In the genomic region with DNA sequence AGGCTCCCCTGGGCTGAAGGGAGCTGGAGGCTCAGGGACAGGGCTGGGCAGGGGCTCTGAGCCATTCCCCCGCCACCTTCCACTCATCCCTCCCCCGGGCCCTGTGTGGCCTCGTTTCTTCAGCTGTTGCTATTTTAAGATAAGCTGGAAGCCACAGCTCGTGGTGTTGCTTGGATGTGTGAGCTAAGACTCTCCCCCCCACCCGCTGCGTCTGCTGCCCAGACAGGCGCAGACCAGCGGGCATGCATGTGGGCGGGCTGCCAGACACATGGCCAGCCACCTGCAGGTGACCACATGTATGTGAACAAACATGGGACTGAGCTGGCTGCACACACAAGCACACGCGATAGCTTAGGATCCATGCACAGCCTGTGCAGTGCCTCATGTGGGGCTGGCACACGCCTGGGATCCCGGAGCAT, we compare ENCODE assay signal across 23 cellular contexts. TPM values are rescaled to one million over a fixed set of nuclear protein-coding genes. Genes with fewer than 3 reads are reported as not detected.
DNase-seq lines count a peak whose midpoint lies in the region; ATAC-seq, FAIRE-seq and TF ChIP-seq lines count a peak whose summit lies in the region.
"Had no signal": no experiment of that assay in that cellular context is flagged by ENCODE, and none has a peak within 500 bp of the region (broad histone marks: within the 10 kb centered on the region; RNA-seq: fewer than 3 reads in every experiment).

No MANE protein-coding gene starts in this region.

- H3K4me3 Mint-ChIP-seq in astrocyte (ENCODE audit: unreplicated experiment) = no peak overlapping the region
- H3K4me3 Mint-ChIP-seq: activated naive CD4-positive, alpha-beta T cell treated with anti-CD3 and anti-CD28 coated beads for 36 hours; neural crest cell; stimulated activated naive CD8-positive, alpha-beta T cell treated with anti-CD3 and anti-CD28 coated beads, Interleukin-15, amount 100 ng/mL, for 72 hours had no signal

- H3K4me2 ChIP-seq in HepG2 (ENCODE audit: low read depth, low read length) (no peak overlapping the region), astrocyte (ENCODE audit: low read length) (no peak overlapping the region), mesenchymal stem cell (ENCODE audit: low read length, poor library complexity, severe bottlenecking) (no peak overlapping the region)

- peaks cover 42% of the 10 kb centered on the region for H3K27me3 Mint-ChIP-seq in astrocyte (ENCODE audit: low read depth, unreplicated experiment)

- POLR2A ChIA-PET in HepG2 (lab: Yijun Ruan, JAX) = no interaction called here

- peaks cover 25% of the 10 kb centered on the region for H3K4me1 Mint-ChIP-seq in astrocyte (ENCODE audit: low read depth, unreplicated experiment)
- H3K4me1 Mint-ChIP-seq: neural crest cell had no signal

- no TSS peak for BruUV-seq in HepG2 (replicated peaks; lab: Mats Ljungman, UMichigan)

- H4K91ac ChIP-seq in mesenchymal stem cell (ENCODE audit: low read length) = peak overlapping the region; percentile 65

- in situ Hi-C loops in HepG2 (cut with HindIII; ENCODE audit: extremely low pct_ligation_motif_present, low pct_unique_long_range_greater_than_20kb) = no loop called here

- CTCF ChIA-PET in HepG2 (lab: Yijun Ruan, JAX; ENCODE audit: low intra/inter-chr PET ratio, low total read pairs) = no interaction called here

- H3K4ac ChIP-seq in mesenchymal stem cell (ENCODE audit: low read depth in 1 of 2, low read length in 2 of 2) = peak overlapping the region in 1 of 2 experiments; percentile 47

- no peaks in the 10 kb centered on the region for H3K4me1 ChIP-seq in HepG2 (ENCODE audit: insufficient read depth, low read length)
- H3K4me1 ChIP-seq in right lobe of liver = no peaks in the 10 kb centered on the region
- peaks cover 27% of the 10 kb centered on the region for H3K4me1 ChIP-seq in astrocyte (ENCODE audit: insufficient read depth, low read length)
- peaks cover 35% of the 10 kb centered on the region for H3K4me1 ChIP-seq in mesenchymal stem cell (ENCODE audit: control insufficient read depth, insufficient read depth, low read depth, low read length)

- H3K79me2 ChIP-seq in HepG2 (ENCODE audit: insufficient read depth, low read length) (no peaks in the 10 kb centered on the region), astrocyte (ENCODE audit: insufficient read depth, low read length) (no peaks in the 10 kb centered on the region)

- no peak for DNase-seq in HepG2 (ENCODE audit: low spot score)
- DNase-seq in right lobe of liver = no peak
- peak; percentile 44 for DNase-seq in astrocyte (ENCODE audit: low read depth)
- peak; percentile 45 for DNase-seq in mesenchymal stem cell
- no peak for DNase-seq in GM19238 (ENCODE audit: insufficient read length, low spot score)
- no peak for DNase-seq in NCI-H524 (lab: John Stamatoyannopoulos, UW)
- DNase-seq in NCI-H1930 (lab: John Stamatoyannopoulos, UW) = no peak
- DNase-seq: activated naive CD4-positive, alpha-beta T cell treated with anti-CD3 and anti-CD28 coated beads for 36 hours; activated T-cell treated with anti-CD3 and anti-CD28 coated beads for 4 hours; GDM1; NCI-H2029; NCI-H510A; stimulated activated naive CD8-positive, alpha-beta T cell treated with anti-CD3 and anti-CD28 coated beads, Interleukin-15, amount 100 ng/mL, for 72 hours had no signal

- H3K27ac ChIP-seq in HepG2 (ENCODE audit: extremely low read length, insufficient read depth, low read length) = no peak overlapping the region
- no peak overlapping the region for H3K27ac ChIP-seq in right lobe of liver
- H3K27ac ChIP-seq in astrocyte (ENCODE audit: low read depth, low read length) = no peak overlapping the region
- H3K27ac ChIP-seq in mesenchymal stem cell (ENCODE audit: low read length, poor library complexity, severe bottlenecking) = no peak overlapping the region

- H3K9me3 Mint-ChIP-seq in astrocyte (ENCODE audit: unreplicated experiment) = peaks cover 4% of the 10 kb centered on the region
- H3K9me3 Mint-ChIP-seq: activated naive CD4-positive, alpha-beta T cell treated with anti-CD3 and anti-CD28 coated beads for 36 hours; neural crest cell; stimulated activated naive CD8-positive, alpha-beta T cell treated with anti-CD3 and anti-CD28 coated beads, Interleukin-15, amount 100 ng/mL, for 72 hours had no signal

- H4K20me1 ChIP-seq in HepG2 (ENCODE audit: insufficient read depth, low read length) = no peaks in the 10 kb centered on the region
- H4K20me1 ChIP-seq in astrocyte (ENCODE audit: insufficient read depth, low read length) = no peaks in the 10 kb centered on the region

- TF ChIP-seq CTCF in HepG2 (CRISPR knock-in tag; IDR thresholded peaks at IDR 0.05) (no peak), right lobe of liver (IDR thresholded peaks at IDR 0.05) (no peak), astrocyte (IDR thresholded peaks at IDR 0.05; ENCODE audit: insufficient read depth, low read depth, low read length) (no peak)

- no peaks in the 10 kb centered on the region for H3K36me3 ChIP-seq in HepG2 (replicated peaks in 1 of 2; ENCODE audit: control insufficient read depth in 1 of 2, insufficient read depth in 2 of 2, low read length in 2 of 2)
- H3K36me3 ChIP-seq in right lobe of liver = no peaks in the 10 kb centered on the region
- no peaks in the 10 kb centered on the region for H3K36me3 ChIP-seq in astrocyte (ENCODE audit: insufficient read depth, low read length)
- H3K36me3 ChIP-seq in mesenchymal stem cell (ENCODE audit: control insufficient read depth in 1 of 2, insufficient read depth in 2 of 2, low read depth in 1 of 2, low read length in 2 of 2) = peaks cover 0 to 3% of the 10 kb centered on the region in 2 experiments

- H3K4me3 ChIP-seq in HepG2 (replicated peaks in 1 of 3; ENCODE audit: insufficient read depth in 1 of 3, low read depth in 2 of 3, low read length in 3 of 3) = no peak overlapping the region
- no peak overlapping the region for H3K4me3 ChIP-seq in right lobe of liver
- H3K4me3 ChIP-seq in astrocyte (ENCODE audit: insufficient read depth, low read depth, low read length) = no peak overlapping the region
- H3K4me3 ChIP-seq in mesenchymal stem cell (ENCODE audit: insufficient read depth in 1 of 2, low read depth in 1 of 2, low read length in 2 of 2) = no peak overlapping the region

- TF ChIP-seq POLR2A in HepG2 (IDR thresholded peaks at IDR 0.05; ENCODE audit: insufficient read depth in 1 of 2, low read depth in 2 of 2, low read length in 2 of 2) (no peak), right lobe of liver (IDR thresholded peaks at IDR 0.05) (no peak)

- H2AFZ ChIP-seq in HepG2 (ENCODE audit: low read length) (no peak overlapping the region), astrocyte (ENCODE audit: low read depth, low read length) (no peak overlapping the region), mesenchymal stem cell (ENCODE audit: low read depth, low read length) (no peak overlapping the region)

- peak overlapping the region; percentile 10 to 73 for H3K18ac ChIP-seq in mesenchymal stem cell (ENCODE audit: low read depth in 1 of 2, low read length in 2 of 2)

- H4K8ac ChIP-seq in mesenchymal stem cell (ENCODE audit: low read length) = no peak overlapping the region

- no peak overlapping the region for H2AK5ac ChIP-seq in mesenchymal stem cell (ENCODE audit: low read length, severe bottlenecking)

- no peaks in the 10 kb centered on the region for H3K9me3 ChIP-seq in HepG2 (ENCODE audit: low read length)
- H3K9me3 ChIP-seq in right lobe of liver = no peaks in the 10 kb centered on the region
- no peaks in the 10 kb centered on the region for H3K9me3 ChIP-seq in astrocyte (ENCODE audit: insufficient read depth, low read depth, low read length)
- no peaks in the 10 kb centered on the region for H3K9me3 ChIP-seq in mesenchymal stem cell (ENCODE audit: control insufficient read depth, low read length)

- intact Hi-C loops in HepG2 (cut with micrococcal nuclease; ENCODE audit: unreplicated experiment) (no loop called here), right lobe of liver (cut with DNase I) (no loop called here)

- H3K9ac ChIP-seq in HepG2 (ENCODE audit: insufficient read depth, low read depth, low read length) (no peak overlapping the region), astrocyte (ENCODE audit: low read length) (no peak overlapping the region), mesenchymal stem cell (ENCODE audit: low read length) (no peak overlapping the region)

- H3K27ac Mint-ChIP-seq in astrocyte (ENCODE audit: unreplicated experiment) = no peak overlapping the region
- H3K27ac Mint-ChIP-seq: activated naive CD4-positive, alpha-beta T cell treated with anti-CD3 and anti-CD28 coated beads for 36 hours; stimulated activated naive CD8-positive, alpha-beta T cell treated with anti-CD3 and anti-CD28 coated beads, Interleukin-15, amount 100 ng/mL, for 72 hours had no signal

- H2BK15ac ChIP-seq in mesenchymal stem cell (ENCODE audit: low read depth, poor library complexity, severe bottlenecking) = no peak overlapping the region

- 30% methylated on average over 6 of the region's 13 CpGs for WGBS in HepG2 (ENCODE audit: low lambda C conversion rate)
- WGBS in right lobe of liver (ENCODE audit: insufficient coverage, low coverage, low lambda C conversion rate, missing lambda C conversion rate) = 94% methylated on average over 3 of the region's 13 CpGs
- WGBS in mesenchymal stem cell = 75% methylated on average over 11 of the region's 13 CpGs

- no peak for FAIRE-seq in HepG2 (lab: Jason Lieb, UNC)
- FAIRE-seq in astrocyte (lab: Jason Lieb, UNC) = no peak
- FAIRE-seq: GM12892, islet of Langerhans had no signal

- H3K27me3 ChIP-seq in HepG2 (ENCODE audit: control insufficient read depth in 1 of 2, insufficient read depth in 2 of 2, low read length in 2 of 2) (peaks cover 15 to 81% of the 10 kb centered on the region in 2 experiments), right lobe of liver (peaks cover 0 to 27% of the 10 kb centered on the region in 2 donors), astrocyte (ENCODE audit: insufficient read depth, low read length) (peaks cover 30% of the 10 kb centered on the region), mesenchymal stem cell (ENCODE audit: control insufficient read depth in 1 of 2, insufficient read depth in 1 of 2, low read length in 2 of 2) (peaks cover 36 to 50% of the 10 kb centered on the region in 2 experiments)

- peaks cover 2% of the 10 kb centered on the region for H3K36me3 Mint-ChIP-seq in astrocyte (ENCODE audit: low read depth, unreplicated experiment)

- no peak overlapping the region for H2BK5ac ChIP-seq in mesenchymal stem cell (ENCODE audit: low read depth, low read length, poor library complexity, severe bottlenecking)

- H3K14ac ChIP-seq in mesenchymal stem cell (ENCODE audit: low read length in 2 of 2) = peak overlapping the region in 1 of 2 experiments; percentile 66

- H2BK120ac ChIP-seq in mesenchymal stem cell (ENCODE audit: low read depth, low read length) = no peak overlapping the region

- TF ChIP-seq RAD21 in HepG2 (CRISPR knock-in tag; IDR thresholded peaks at IDR 0.05) = no peak

- H2BK12ac ChIP-seq in mesenchymal stem cell (ENCODE audit: low read length in 2 of 2) = peak overlapping the region; percentile 37 to 75

- no peak overlapping the region for H3K23ac ChIP-seq in mesenchymal stem cell (ENCODE audit: low read length in 2 of 2)

- TF ChIP-seq EP300 in HepG2 (IDR thresholded peaks at IDR 0.05; ENCODE audit: low read depth in 2 of 2, low read length in 2 of 2) (no peak), HepG2 (CRISPR knock-in tag; IDR thresholded peaks at IDR 0.05; ENCODE audit: borderline replicate concordance) (no peak)

- H3K79me1 ChIP-seq in mesenchymal stem cell (replicated peaks; ENCODE audit: low read length, poor library complexity, severe bottlenecking) = no peaks in the 10 kb centered on the region

- ATAC-seq in HepG2 (no peak), right lobe of liver (no peak), GM19452 (IDR thresholded peaks at IDR 0.05; ENCODE audit: unreplicated experiment) (no peak)
- ATAC-seq: esophagus mucosa; stimulated activated naive CD8-positive, alpha-beta T cell treated with anti-CD3 and anti-CD28 coated beads, Interleukin-15, amount 100 ng/mL, for 72 hours had no signal

RNA-seq across cellular contexts. Expression of a gene that starts 8.7 kb away (rescaled TPM):
- total RNA-seq in HepG2 (2016; rRNA removed; fragmentation: Illumina TruSeq; extraction: Trizol) (not detected in 2 replicates), right lobe of liver (not detected), astrocyte (2.7 and 3.4 TPM in 2 replicates)
- total RNA-seq in HepG2 (2016; cell fraction: cytosol; rRNA removed; fragmentation: Illumina TruSeq; extraction: Trizol; ENCODE audit: low read depth) = not detected in 2 replicates
- total RNA-seq in HepG2 (2016; cell fraction: insoluble cytoplasmic fraction; rRNA removed; fragmentation: Illumina TruSeq; extraction: Trizol) = not detected in 2 replicates
- not detected in 2 replicates for total RNA-seq in HepG2 (2016; cell fraction: membrane; rRNA removed; fragmentation: Illumina TruSeq; extraction: Trizol)
- not detected in 2 replicates for total RNA-seq in HepG2 (2016; cell fraction: nucleus; rRNA removed; fragmentation: Illumina TruSeq; extraction: Trizol)
- not detected in 2 replicates for polyA plus RNA-seq in HepG2 (2011; rRNA removed)
- polyA plus RNA-seq in HepG2 (2011; cell fraction: cytosol; rRNA removed) = not detected in 2 replicates
- polyA plus RNA-seq in HepG2 (2011; cell fraction: nucleus; rRNA removed) = not detected in 2 replicates
- not detected in 2 replicates for polyA plus RNA-seq in HepG2 (2012)
- not detected in 2 replicates for polyA plus RNA-seq in HepG2 (2016; cell fraction: cytosol; fragmentation: Illumina TruSeq; extraction: Trizol; ENCODE audit: low read depth)
- polyA plus RNA-seq in HepG2 (2016; cell fraction: insoluble cytoplasmic fraction; fragmentation: Illumina TruSeq; extraction: Trizol; ENCODE audit: low read depth) = not detected in 2 replicates
- polyA plus RNA-seq in HepG2 (2016; cell fraction: membrane; fragmentation: Illumina TruSeq; extraction: Trizol; ENCODE audit: low read depth) = not detected in 2 replicates
- polyA plus RNA-seq in HepG2 (2016; cell fraction: nucleus; fragmentation: Illumina TruSeq; extraction: Trizol; ENCODE audit: insufficient read depth, low read depth) = not detected in 2 replicates
- polyA minus RNA-seq in HepG2 (2011; rRNA and poly(A)+ RNA removed; ENCODE audit: low replicate concordance) = not detected in 2 replicates
- polyA minus RNA-seq in HepG2 (2011; cell fraction: cytosol; rRNA and poly(A)+ RNA removed) = not detected in 2 replicates
- not detected in 2 replicates for polyA minus RNA-seq in HepG2 (2011; cell fraction: nucleus; rRNA and poly(A)+ RNA removed)
- polyA plus RNA-seq in mesenchymal stem cell (2013, experiment 1 of 2) = 1.0 TPM
- 1.0 TPM for polyA plus RNA-seq in mesenchymal stem cell (2013, experiment 2 of 2)
- total RNA-seq: activated naive CD4-positive, alpha-beta T cell treated with anti-CD3 and anti-CD28 coated beads for 36 hours; esophagus mucosa; MCF 10A; mesenteric fat pad; renal cortical epithelial cell; urinary bladder had no signal

RNA-seq across cellular contexts. Expression of a gene that starts 8.8 kb away (rescaled TPM):
- total RNA-seq in HepG2 (2016; rRNA removed; fragmentation: Illumina TruSeq; extraction: Trizol) (not detected in 2 replicates), right lobe of liver (not detected), astrocyte (not detected in 2 replicates)
- not detected in 2 replicates for total RNA-seq in HepG2 (2016; cell fraction: cytosol; rRNA removed; fragmentation: Illumina TruSeq; extraction: Trizol; ENCODE audit: low read depth)
- not detected in 2 replicates for total RNA-seq in HepG2 (2016; cell fraction: insoluble cytoplasmic fraction; rRNA removed; fragmentation: Illumina TruSeq; extraction: Trizol)
- not detected in 2 replicates for total RNA-seq in HepG2 (2016; cell fraction: membrane; rRNA removed; fragmentation: Illumina TruSeq; extraction: Trizol)
- total RNA-seq in HepG2 (2016; cell fraction: nucleus; rRNA removed; fragmentation: Illumina TruSeq; extraction: Trizol) = not detected in 2 replicates
- polyA plus RNA-seq in HepG2 (2011; rRNA removed) = not detected in 2 replicates
- polyA plus RNA-seq in HepG2 (2011; cell fraction: cytosol; rRNA removed) = not detected in 2 replicates
- polyA plus RNA-seq in HepG2 (2011; cell fraction: nucleus; rRNA removed) = not detected in 2 replicates
- polyA plus RNA-seq in HepG2 (2012) = not detected in 2 replicates
- polyA plus RNA-seq in HepG2 (2016; cell fraction: cytosol; fragmentation: Illumina TruSeq; extraction: Trizol; ENCODE audit: low read depth) = not detected in 2 replicates
- polyA plus RNA-seq in HepG2 (2016; cell fraction: insoluble cytoplasmic fraction; fragmentation: Illumina TruSeq; extraction: Trizol; ENCODE audit: low read depth) = not detected in 2 replicates
- polyA plus RNA-seq in HepG2 (2016; cell fraction: membrane; fragmentation: Illumina TruSeq; extraction: Trizol; ENCODE audit: low read depth) = not detected in 2 replicates
- polyA plus RNA-seq in HepG2 (2016; cell fraction: nucleus; fragmentation: Illumina TruSeq; extraction: Trizol; ENCODE audit: insufficient read depth, low read depth) = not detected in 2 replicates
- polyA minus RNA-seq in HepG2 (2011; rRNA and poly(A)+ RNA removed; ENCODE audit: low replicate concordance) = 0.07 TPM in 1 of 2 replicates, not detected in the other
- not detected in 2 replicates for polyA minus RNA-seq in HepG2 (2011; cell fraction: cytosol; rRNA and poly(A)+ RNA removed)
- not detected in 2 replicates for polyA minus RNA-seq in HepG2 (2011; cell fraction: nucleus; rRNA and poly(A)+ RNA removed)
- polyA plus RNA-seq in mesenchymal stem cell (2013, experiment 1 of 2) = not detected
- not detected for polyA plus RNA-seq in mesenchymal stem cell (2013, experiment 2 of 2)
- total RNA-seq: activated naive CD4-positive, alpha-beta T cell treated with anti-CD3 and anti-CD28 coated beads for 36 hours; esophagus mucosa; MCF 10A; mesenteric fat pad; neural crest cell; renal cortical epithelial cell; urinary bladder had no signal
- polyA plus RNA-seq: AG04450, urinary bladder had no signal

RNA-seq across cellular contexts. Expression of a gene that starts 11.7 kb away (rescaled TPM):
- total RNA-seq in HepG2 (2016; rRNA removed; fragmentation: Illumina TruSeq; extraction: Trizol) (2.0 and 2.1 TPM in 2 replicates), right lobe of liver (under 1 TPM; 0.05 to 0.99 (median 0.30) TPM), astrocyte (6.8 and 8.2 TPM in 2 replicates)
- total RNA-seq in HepG2 (2016; cell fraction: cytosol; rRNA removed; fragmentation: Illumina TruSeq; extraction: Trizol; ENCODE audit: low read depth) = 0.20 and 0.26 TPM in 2 replicates
- 1.6 and 2.0 TPM in 2 replicates for total RNA-seq in HepG2 (2016; cell fraction: insoluble cytoplasmic fraction; rRNA removed; fragmentation: Illumina TruSeq; extraction: Trizol)
- total RNA-seq in HepG2 (2016; cell fraction: membrane; rRNA removed; fragmentation: Illumina TruSeq; extraction: Trizol) = 0.71 and 0.79 TPM in 2 replicates
- 1.4 and 1.8 TPM in 2 replicates for total RNA-seq in HepG2 (2016; cell fraction: nucleus; rRNA removed; fragmentation: Illumina TruSeq; extraction: Trizol)
- 0.32 and 0.56 TPM in 2 replicates for polyA plus RNA-seq in HepG2 (2011; rRNA removed)
- polyA plus RNA-seq in HepG2 (2011; cell fraction: cytosol; rRNA removed) = 0.31 and 0.34 TPM in 2 replicates
- polyA plus RNA-seq in HepG2 (2011; cell fraction: nucleus; rRNA removed) = 0.50 and 0.62 TPM in 2 replicates
- polyA plus RNA-seq in HepG2 (2012) = 0.59 and 0.60 TPM in 2 replicates
- 0.09 TPM in 2 replicates for polyA plus RNA-seq in HepG2 (2016; cell fraction: cytosol; fragmentation: Illumina TruSeq; extraction: Trizol; ENCODE audit: low read depth)
- 1.4 and 1.7 TPM in 2 replicates for polyA plus RNA-seq in HepG2 (2016; cell fraction: insoluble cytoplasmic fraction; fragmentation: Illumina TruSeq; extraction: Trizol; ENCODE audit: low read depth)
- polyA plus RNA-seq in HepG2 (2016; cell fraction: membrane; fragmentation: Illumina TruSeq; extraction: Trizol; ENCODE audit: low read depth) = 0.34 and 0.43 TPM in 2 replicates
- polyA plus RNA-seq in HepG2 (2016; cell fraction: nucleus; fragmentation: Illumina TruSeq; extraction: Trizol; ENCODE audit: insufficient read depth, low read depth) = 1.1 and 1.6 TPM in 2 replicates
- 0.62 and 3.2 TPM in 2 replicates for polyA minus RNA-seq in HepG2 (2011; rRNA and poly(A)+ RNA removed; ENCODE audit: low replicate concordance)
- polyA minus RNA-seq in HepG2 (2011; cell fraction: cytosol; rRNA and poly(A)+ RNA removed) = 0.70 and 0.99 TPM in 2 replicates
- polyA minus RNA-seq in HepG2 (2011; cell fraction: nucleus; rRNA and poly(A)+ RNA removed) = 0.87 and 0.90 TPM in 2 replicates
- 5.0 TPM for polyA plus RNA-seq in mesenchymal stem cell (2013, experiment 1 of 2)
- 4.9 TPM for polyA plus RNA-seq in mesenchymal stem cell (2013, experiment 2 of 2)

RNA-seq across cellular contexts. Expression of a gene that starts 25.6 kb away (rescaled TPM):
- 10.1 and 11.5 TPM in 2 replicates for total RNA-seq in HepG2 (2016; rRNA removed; fragmentation: Illumina TruSeq; extraction: Trizol)
- total RNA-seq in HepG2 (2016; cell fraction: cytosol; rRNA removed; fragmentation: Illumina TruSeq; extraction: Trizol; ENCODE audit: low read depth) = 14.4 and 15.0 TPM in 2 replicates
- total RNA-seq in HepG2 (2016; cell fraction: insoluble cytoplasmic fraction; rRNA removed; fragmentation: Illumina TruSeq; extraction: Trizol) = 9.9 and 11.9 TPM in 2 replicates
- 28.4 and 30.1 TPM in 2 replicates for total RNA-seq in HepG2 (2016; cell fraction: membrane; rRNA removed; fragmentation: Illumina TruSeq; extraction: Trizol)
- total RNA-seq in HepG2 (2016; cell fraction: nucleus; rRNA removed; fragmentation: Illumina TruSeq; extraction: Trizol) = 6.7 and 8.6 TPM in 2 replicates
- polyA plus RNA-seq in HepG2 (2011; rRNA removed) = 15.0 and 20.0 TPM in 2 replicates
- 14.6 and 15.9 TPM in 2 replicates for polyA plus RNA-seq in HepG2 (2011; cell fraction: cytosol; rRNA removed)
- 34.5 and 40.1 TPM in 2 replicates for polyA plus RNA-seq in HepG2 (2011; cell fraction: nucleus; rRNA removed)
- polyA plus RNA-seq in HepG2 (2012) = 7.5 and 9.2 TPM in 2 replicates
- polyA plus RNA-seq in HepG2 (2016; cell fraction: cytosol; fragmentation: Illumina TruSeq; extraction: Trizol; ENCODE audit: low read depth) = 20.7 and 22.9 TPM in 2 replicates
- polyA plus RNA-seq in HepG2 (2016; cell fraction: insoluble cytoplasmic fraction; fragmentation: Illumina TruSeq; extraction: Trizol; ENCODE audit: low read depth) = 11.8 and 14.9 TPM in 2 replicates
- 32.1 and 34.7 TPM in 2 replicates for polyA plus RNA-seq in HepG2 (2016; cell fraction: membrane; fragmentation: Illumina TruSeq; extraction: Trizol; ENCODE audit: low read depth)
- polyA plus RNA-seq in HepG2 (2016; cell fraction: nucleus; fragmentation: Illumina TruSeq; extraction: Trizol; ENCODE audit: insufficient read depth, low read depth) = 17.6 and 18.4 TPM in 2 replicates
- polyA minus RNA-seq in HepG2 (2011; rRNA and poly(A)+ RNA removed; ENCODE audit: low replicate concordance) = 26.2 and 35.2 TPM in 2 replicates
- 9.8 and 12.6 TPM in 2 replicates for polyA minus RNA-seq in HepG2 (2011; cell fraction: cytosol; rRNA and poly(A)+ RNA removed)
- polyA minus RNA-seq in HepG2 (2011; cell fraction: nucleus; rRNA and poly(A)+ RNA removed) = 6.7 and 8.6 TPM in 2 replicates
- 10 to 100 TPM; 10.9 to 20.8 (median 13.6) TPM for total RNA-seq in right lobe of liver
- 56.5 and 57.2 TPM in 2 replicates for total RNA-seq in astrocyte
- polyA plus RNA-seq in mesenchymal stem cell (2013, experiment 1 of 2) = 37.2 TPM
- polyA plus RNA-seq in mesenchymal stem cell (2013, experiment 2 of 2) = 39.4 TPM

Comparison
In these comparisons a context has a peak if more than half of its experiments do, and no peak if none do; other contexts are left out.
1. DNase-seq: peak in astrocyte (single experiment) and mesenchymal stem cell (single experiment); none in HepG2 (single experiment), right lobe of liver (0 of 3), GM19238 (single experiment), NCI-H524 (0 of 2) and NCI-H1930 (0 of 2).